Comparison of ENCODE assay signal across 8 cellular contexts in genomic region chr10:97335188-97335619, GRCh38. TPM values are rescaled to one million over a fixed set of nuclear protein-coding genes. Genes with fewer than 3 reads are reported as not detected.
DNase-seq lines count a peak whose midpoint lies in the region; ATAC-seq and TF ChIP-seq lines count a peak whose summit lies in the region.

No MANE protein-coding gene starts in this region.

- peak overlapping the region; percentile 70 for H3K4me3 Mint-ChIP-seq in natural killer cell
- H3K4me3 Mint-ChIP-seq in natural killer cell treated with Interleukin-12 subunit alpha and Interleukin-12 subunit beta and Interleukin-15 and Interleukin-18, amount 100 ng/mL, for 72 hours, result no peak overlapping the region

- no peak for DNase-seq in natural killer cell
- no peak for DNase-seq in natural killer cell treated with Interleukin-12 subunit alpha and Interleukin-12 subunit beta and Interleukin-15 and Interleukin-18, amount 100 ng/mL, for 72 hours (ENCODE audit: low spot score)
- DNase-seq in brain microvascular endothelial cell, result no peak
- DNase-seq in mucosa of descending colon, result peak in 2 of 3 donors; percentile 52 to 67
- no peak for DNase-seq in activated CD4-positive, CD25-positive, alpha-beta regulatory T cell treated with anti-CD3 and anti-CD28 coated beads, Interleukin-2, amount 50 U/mL, for 72 hours
- DNase-seq in ureter (ENCODE audit: low spot score), result no peak
- no peak for DNase-seq in GF-D8 (lab: John Stamatoyannopoulos, UW)

- intact Hi-C loops in natural killer cell (cut with micrococcal nuclease) (loop anchor here (2.0 to 10.0 kb wide), 3 partner anchors 22 to 70 kb away; partner anchors contain the start of genes ARHGAP19 and RRP12), mucosa of descending colon (cut with DNase I, micrococcal nuclease) (no loop called here)

- in situ Hi-C loops in brain microvascular endothelial cell (cut with HindIII; ENCODE audit: low pct_ligation_motif_present, low sequenced_read_pairs), result no loop called here

- no peaks in the 10 kb centered on the region for H3K36me3 Mint-ChIP-seq in natural killer cell
- no peaks in the 10 kb centered on the region for H3K36me3 Mint-ChIP-seq in natural killer cell treated with Interleukin-12 subunit alpha and Interleukin-12 subunit beta and Interleukin-15 and Interleukin-18, amount 100 ng/mL, for 72 hours

- peaks cover 0 to 2% of the 10 kb centered on the region in 2 donors for H3K27me3 Mint-ChIP-seq in natural killer cell (ENCODE audit: low read depth in 2 of 2)
- H3K27me3 Mint-ChIP-seq in natural killer cell treated with Interleukin-12 subunit alpha and Interleukin-12 subunit beta and Interleukin-15 and Interleukin-18, amount 100 ng/mL, for 72 hours, result no peaks in the 10 kb centered on the region

- TF ChIP-seq CTCF in natural killer cell (IDR thresholded peaks at IDR 0.05) (no peak), brain microvascular endothelial cell (IDR thresholded peaks at IDR 0.05; ENCODE audit: low read depth, low read length, missing control alignments) (no peak), mucosa of descending colon (IDR thresholded peaks at IDR 0.05) (no peak)

- no peak for ATAC-seq in natural killer cell
- no peak for ATAC-seq in natural killer cell treated with Interleukin-12 subunit alpha and Interleukin-12 subunit beta and Interleukin-15 and Interleukin-18, amount 100 ng/mL, for 72 hours
- no peak for ATAC-seq in mucosa of descending colon
- no peak for ATAC-seq in GM21619 (IDR thresholded peaks at IDR 0.05; ENCODE audit: unreplicated experiment)

- H3K36me3 ChIP-seq in brain microvascular endothelial cell (replicated peaks) (no peaks in the 10 kb centered on the region), mucosa of descending colon (ENCODE audit: low read depth) (no peaks in the 10 kb centered on the region)

- H3K27ac Mint-ChIP-seq in natural killer cell, result peak overlapping the region; percentile 71 to 83
- H3K27ac Mint-ChIP-seq in natural killer cell treated with Interleukin-12 subunit alpha and Interleukin-12 subunit beta and Interleukin-15 and Interleukin-18, amount 100 ng/mL, for 72 hours, result no peak overlapping the region

- no peaks in the 10 kb centered on the region for H3K9me3 Mint-ChIP-seq in natural killer cell
- no peaks in the 10 kb centered on the region for H3K9me3 Mint-ChIP-seq in natural killer cell treated with Interleukin-12 subunit alpha and Interleukin-12 subunit beta and Interleukin-15 and Interleukin-18, amount 100 ng/mL, for 72 hours

- H3K4me1 ChIP-seq in mucosa of descending colon (ENCODE audit: low read depth), result peaks cover 38% of the 10 kb centered on the region

- H3K9me3 ChIP-seq in mucosa of descending colon, result no peaks in the 10 kb centered on the region

- H3K4me3 ChIP-seq in brain microvascular endothelial cell (ENCODE audit: low read depth, low read length) (peak overlapping the region; percentile 69), mucosa of descending colon (peak overlapping the region; percentile 80)

- peaks cover 16% of the 10 kb centered on the region for H3K27me3 ChIP-seq in brain microvascular endothelial cell (replicated peaks)

- peak overlapping the region; percentile 100 for H3K27ac ChIP-seq in brain microvascular endothelial cell

- peaks cover 24 to 29% of the 10 kb centered on the region in 2 donors for H3K4me1 Mint-ChIP-seq in natural killer cell
- H3K4me1 Mint-ChIP-seq in natural killer cell treated with Interleukin-12 subunit alpha and Interleukin-12 subunit beta and Interleukin-15 and Interleukin-18, amount 100 ng/mL, for 72 hours (ENCODE audit: low read depth in 2 of 2), result peaks cover 23 to 27% of the 10 kb centered on the region in 2 donors

RNA-seq across cellular contexts. Expression of gene FRAT2, which starts 0.7 kb away (rescaled TPM):
- 10 to 100 TPM; 18.7 to 23.4 (median 22.2) TPM for total RNA-seq in natural killer cell
- total RNA-seq in natural killer cell treated with Interleukin-12 subunit alpha and Interleukin-12 subunit beta and Interleukin-15 and Interleukin-18, amount 100 ng/mL, for 72 hours, result 1 to 10 TPM; 7.1 to 8.7 TPM
- 10 to 100 TPM; 26.2 to 42.5 (median 33.3) TPM for total RNA-seq in mucosa of descending colon
- total RNA-seq in ureter, result 11.8 TPM

RNA-seq across cellular contexts. Expression of gene FRAT1, which starts 16.1 kb away (rescaled TPM):
- total RNA-seq in natural killer cell, result 10 to 100 TPM; 26.0 to 45.0 (median 32.1) TPM
- 1 to 10 TPM; 2.4 to 3.0 TPM for total RNA-seq in natural killer cell treated with Interleukin-12 subunit alpha and Interleukin-12 subunit beta and Interleukin-15 and Interleukin-18, amount 100 ng/mL, for 72 hours
- total RNA-seq in mucosa of descending colon, result 1 to 10 TPM; 4.7 to 9.6 (median 7.2) TPM
- 2.9 TPM for total RNA-seq in ureter

RNA-seq across cellular contexts. Expression of gene ARHGAP19, which starts 42.8 kb away (rescaled TPM):
- total RNA-seq in natural killer cell (10 to 100 TPM; 22.6 to 23.3 (median 22.7) TPM), mucosa of descending colon (10 to 100 TPM in 1 of 3 donors, 1 to 10 TPM in 2; 5.9 to 10.7 (median 8.8) TPM), ureter (8.3 TPM)
- 10 to 100 TPM; 38.2 to 40.2 TPM for total RNA-seq in natural killer cell treated with Interleukin-12 subunit alpha and Interleukin-12 subunit beta and Interleukin-15 and Interleukin-18, amount 100 ng/mL, for 72 hours

Comparison
In these comparisons a context has a peak if more than half of its experiments do, and no peak if none do; other contexts are left out.
1. H3K27ac Mint-ChIP-seq: peak in natural killer cell (2 of 2); none in natural killer cell treated with Interleukin-12 subunit alpha and Interleukin-12 subunit beta and Interleukin-15 and Interleukin-18, amount 100 ng/mL, for 72 hours (0 of 2).
2. DNase-seq: peak in mucosa of descending colon (2 of 3); none in natural killer cell (single experiment), natural killer cell treated with Interleukin-12 subunit alpha and Interleukin-12 subunit beta and Interleukin-15 and Interleukin-18, amount 100 ng/mL, for 72 hours (single experiment), brain microvascular endothelial cell (single experiment), activated CD4-positive, CD25-positive, alpha-beta regulatory T cell treated with anti-CD3 and anti-CD28 coated beads, Interleukin-2, amount 50 U/mL, for 72 hours (single experiment), ureter (single experiment) and GF-D8 (single experiment).